ENCODE assay signal across 28 cellular contexts in the genomic region with DNA sequence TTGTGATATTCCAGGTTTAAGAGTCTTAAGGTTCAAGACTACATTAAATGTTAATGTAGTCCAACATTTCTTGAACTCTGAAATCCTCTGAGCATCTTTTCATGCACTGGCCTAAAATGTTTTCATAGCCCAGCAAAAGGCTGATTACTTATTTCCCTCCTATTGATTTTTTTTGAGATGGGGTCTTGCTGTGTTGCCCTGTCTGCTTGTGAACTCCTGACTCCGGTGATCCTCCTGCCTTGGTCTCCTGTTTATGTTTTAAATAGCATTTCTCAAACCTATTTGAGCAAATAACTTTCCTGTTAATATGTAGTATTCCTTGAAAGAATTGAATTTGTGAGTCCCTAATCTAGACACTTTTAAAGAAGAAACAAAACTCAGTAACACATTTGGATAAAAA.
"Had no signal": no experiment of that assay in that cellular context is flagged by ENCODE, and none has a peak within 500 bp of the region (broad histone marks: within the 10 kb centered on the region; RNA-seq: fewer than 3 reads in every experiment).

No MANE protein-coding gene starts in this region.

- DNase-seq: kidney; left colon; left ventricle myocardium inferior; mesendoderm; naive B cell; natural killer cell; nephron progenitor cell; occipital lobe; ovary; stimulated activated CD4-positive, alpha-beta T cell treated with anti-CD3 and anti-CD28 coated beads, Interleukin-12 subunit alpha, Interleukin-12 subunit beta, amount 100 ng/mL, for 4 hours; stimulated activated CD4-positive, alpha-beta T cell treated with anti-CD3 and anti-CD28 coated beads, Interleukin-15, amount 100 ng/mL, for 24 hours; stimulated activated CD4-positive, alpha-beta T cell treated with anti-CD3 and anti-CD28 coated beads, Interleukin-2, amount 100 ng/mL, for 24 hours; stimulated activated CD4-positive, alpha-beta T cell treated with anti-CD3 and anti-CD28 coated beads, Interleukin-4, amount 100 ng/mL, for 1 hour; stimulated activated naive B cell treated with anti-CD40 and anti-IgM and Interleukin-4, amounts not matched to agents 10 μg/mL and 1 μg/mL and 100 μg/mL, for 72 hours; stimulated activated naive CD8-positive, alpha-beta T cell treated with anti-CD3 and anti-CD28 coated beads, Interleukin-15, Interleukin-2, amounts not matched to agents 100 U/mL and 50 U/mL, for 24 hours; stomach; testis; thyroid gland; transverse colon; upper lobe of left lung had no signal

- ATAC-seq: left colon; natural killer cell; sciatic nerve; stimulated activated naive B cell treated with anti-CD40 and anti-IgM and Interleukin-4, amounts not matched to agents 10 μg/mL and 1 μg/mL and 100 μg/mL, for 72 hours; stimulated activated naive CD8-positive, alpha-beta T cell treated with anti-CD3 and anti-CD28 coated beads, Interleukin-15, Interleukin-2, amounts not matched to agents 100 U/mL and 50 U/mL, for 24 hours had no signal

- H3K4me3 ChIP-seq: hepatocyte, left ventricle myocardium inferior, lung, neural progenitor cell, ovary, right atrium auricular region, skin epidermis, stomach, testis, thyroid gland, transverse colon, upper lobe of left lung, vagina had no signal

- FAIRE-seq: kidney had no signal

- H3K9me3 ChIP-seq: left ventricle myocardium inferior, neutrophil, ovary, right atrium auricular region, stomach, testis, thyroid gland, transverse colon, upper lobe of left lung, vagina had no signal

- H3K36me3 ChIP-seq: left ventricle myocardium inferior, neural progenitor cell, neutrophil, ovary, right atrium auricular region, stomach, thyroid gland, transverse colon, upper lobe of left lung, vagina had no signal

- H3K27me3 ChIP-seq: hepatocyte, neural progenitor cell, neutrophil, ovary, right atrium auricular region, stomach, testis, thyroid gland, transverse colon, upper lobe of left lung, vagina had no signal

- H2AFZ ChIP-seq: hepatocyte, neural progenitor cell had no signal

- H3K9ac ChIP-seq: neural progenitor cell had no signal

- H3K4me2 ChIP-seq: hepatocyte, neural progenitor cell had no signal

- H3K27ac ChIP-seq: hepatocyte, left ventricle myocardium inferior, neural progenitor cell, neutrophil, ovary, right atrium auricular region, skin epidermis, stomach, testis, thyroid gland, transverse colon, upper lobe of left lung, vagina had no signal
